Comparison of ENCODE assay signal across 1 cellular context in the genomic region with DNA sequence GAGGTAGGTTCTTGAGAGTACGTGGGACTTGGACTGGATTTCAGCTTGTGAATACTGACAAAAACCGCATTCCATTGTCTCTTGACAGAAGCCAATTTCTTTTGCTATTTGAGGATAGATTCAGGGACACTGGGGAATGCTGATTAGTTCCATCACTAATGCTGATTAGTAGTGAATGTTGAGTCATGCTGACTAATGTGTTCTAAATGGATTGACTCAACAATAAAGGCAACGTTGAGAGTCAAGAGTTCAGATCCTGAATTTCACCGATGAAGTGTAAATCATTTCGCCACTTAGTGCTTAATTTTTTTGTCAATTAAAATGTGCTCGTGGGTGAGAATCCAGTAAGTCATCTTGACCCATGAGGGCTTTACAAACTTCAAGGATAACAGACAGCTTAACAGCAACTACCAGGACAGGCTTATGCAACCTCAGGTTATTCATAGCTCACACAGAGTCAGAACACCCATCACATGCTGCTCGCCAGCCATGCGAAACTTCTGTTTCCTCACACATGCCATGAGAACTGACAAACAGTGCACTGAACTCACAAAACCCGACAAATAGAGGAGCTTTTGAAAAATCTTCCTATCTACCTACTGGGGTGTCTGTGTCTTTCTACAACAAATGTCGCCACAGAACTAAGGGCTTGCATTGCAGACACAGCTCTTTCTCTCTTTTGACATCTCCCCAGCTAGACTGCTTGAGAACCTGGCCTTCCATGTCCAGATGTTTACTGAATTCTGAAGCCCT.
TF ChIP-seq lines count a peak whose summit lies in the region.

No MANE protein-coding gene starts in this region.

TF ChIP-seq in GM12878, 131 proteins besides CTCF, POLR2A, EP300 and RAD21 (continued from another document and continues in another):
- peak; percentile 54; the same call in 1 of the 2 replicates for TF ChIP-seq JUND (IDR thresholded peaks at IDR 0.05; ENCODE audit: low read depth, low read length)
- no peak for TF ChIP-seq BRCA1 (IDR thresholded peaks at IDR 0.05; ENCODE audit: low read depth, low read length)
- no peak for TF ChIP-seq CHD2 (IDR thresholded peaks at IDR 0.05; ENCODE audit: borderline replicate concordance, low read depth, low read length)
- TF ChIP-seq FOXK2 (IDR thresholded peaks at IDR 0.05), result no peak
- TF ChIP-seq GABPA (IDR thresholded peaks at IDR 0.05; ENCODE audit: low read depth), result no peak
- TF ChIP-seq RBBP5 (conservative IDR thresholded peaks at IDR 0.05), result no peak
- TF ChIP-seq ATF7 (IDR thresholded peaks at IDR 0.05; ENCODE audit: low read depth), result peak; percentile 75
- peak; percentile 86 for TF ChIP-seq JUNB (IDR thresholded peaks at IDR 0.05)
- TF ChIP-seq, protein P1, sequence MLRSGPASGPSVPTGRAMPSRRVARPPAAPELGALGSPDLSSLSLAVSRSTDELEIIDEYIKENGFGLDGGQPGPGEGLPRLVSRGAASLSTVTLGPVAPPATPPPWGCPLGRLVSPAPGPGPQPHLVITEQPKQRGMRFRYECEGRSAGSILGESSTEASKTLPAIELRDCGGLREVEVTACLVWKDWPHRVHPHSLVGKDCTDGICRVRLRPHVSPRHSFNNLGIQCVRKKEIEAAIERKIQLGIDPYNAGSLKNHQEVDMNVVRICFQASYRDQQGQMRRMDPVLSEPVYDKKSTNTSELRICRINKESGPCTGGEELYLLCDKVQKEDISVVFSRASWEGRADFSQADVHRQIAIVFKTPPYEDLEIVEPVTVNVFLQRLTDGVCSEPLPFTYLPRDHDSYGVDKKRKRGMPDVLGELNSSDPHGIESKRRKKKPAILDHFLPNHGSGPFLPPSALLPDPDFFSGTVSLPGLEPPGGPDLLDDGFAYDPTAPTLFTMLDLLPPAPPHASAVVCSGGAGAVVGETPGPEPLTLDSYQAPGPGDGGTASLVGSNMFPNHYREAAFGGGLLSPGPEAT (IDR thresholded peaks at IDR 0.05; ENCODE audit: low read depth), result peak; percentile 72
- no peak for TF ChIP-seq KLF5 (IDR thresholded peaks at IDR 0.05; ENCODE audit: partially characterized antibody)
- TF ChIP-seq, protein P2, sequence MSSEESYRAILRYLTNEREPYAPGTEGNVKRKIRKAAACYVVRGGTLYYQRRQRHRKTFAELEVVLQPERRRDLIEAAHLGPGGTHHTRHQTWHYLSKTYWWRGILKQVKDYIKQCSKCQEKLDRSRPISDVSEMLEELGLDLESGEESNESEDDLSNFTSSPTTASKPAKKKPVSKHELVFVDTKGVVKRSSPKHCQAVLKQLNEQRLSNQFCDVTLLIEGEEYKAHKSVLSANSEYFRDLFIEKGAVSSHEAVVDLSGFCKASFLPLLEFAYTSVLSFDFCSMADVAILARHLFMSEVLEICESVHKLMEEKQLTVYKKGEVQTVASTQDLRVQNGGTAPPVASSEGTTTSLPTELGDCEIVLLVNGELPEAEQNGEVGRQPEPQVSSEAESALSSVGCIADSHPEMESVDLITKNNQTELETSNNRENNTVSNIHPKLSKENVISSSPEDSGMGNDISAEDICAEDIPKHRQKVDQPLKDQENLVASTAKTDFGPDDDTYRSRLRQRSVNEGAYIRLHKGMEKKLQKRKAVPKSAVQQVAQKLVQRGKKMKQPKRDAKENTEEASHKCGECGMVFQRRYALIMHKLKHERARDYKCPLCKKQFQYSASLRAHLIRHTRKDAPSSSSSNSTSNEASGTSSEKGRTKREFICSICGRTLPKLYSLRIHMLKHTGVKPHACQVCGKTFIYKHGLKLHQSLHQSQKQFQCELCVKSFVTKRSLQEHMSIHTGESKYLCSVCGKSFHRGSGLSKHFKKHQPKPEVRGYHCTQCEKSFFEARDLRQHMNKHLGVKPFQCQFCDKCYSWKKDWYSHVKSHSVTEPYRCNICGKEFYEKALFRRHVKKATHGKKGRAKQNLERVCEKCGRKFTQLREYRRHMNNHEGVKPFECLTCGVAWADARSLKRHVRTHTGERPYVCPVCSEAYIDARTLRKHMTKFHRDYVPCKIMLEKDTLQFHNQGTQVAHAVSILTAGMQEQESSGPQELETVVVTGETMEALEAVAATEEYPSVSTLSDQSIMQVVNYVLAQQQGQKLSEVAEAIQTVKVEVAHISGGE (CRISPR knock-in tag; IDR thresholded peaks at IDR 0.05), result no peak
- TF ChIP-seq FOXM1 (IDR thresholded peaks at IDR 0.05; ENCODE audit: low read depth, low read length), result peak; percentile 79
- no peak for TF ChIP-seq SUZ12 (IDR thresholded peaks at IDR 0.05; ENCODE audit: unreplicated experiment)
- 0 out of 2 replicates have a peak, but pooled peaks have one; percentile 42 for TF ChIP-seq ZNF24 (IDR thresholded peaks at IDR 0.05)
- no peak for TF ChIP-seq HDGF (IDR thresholded peaks at IDR 0.05)
- TF ChIP-seq, protein P3, sequence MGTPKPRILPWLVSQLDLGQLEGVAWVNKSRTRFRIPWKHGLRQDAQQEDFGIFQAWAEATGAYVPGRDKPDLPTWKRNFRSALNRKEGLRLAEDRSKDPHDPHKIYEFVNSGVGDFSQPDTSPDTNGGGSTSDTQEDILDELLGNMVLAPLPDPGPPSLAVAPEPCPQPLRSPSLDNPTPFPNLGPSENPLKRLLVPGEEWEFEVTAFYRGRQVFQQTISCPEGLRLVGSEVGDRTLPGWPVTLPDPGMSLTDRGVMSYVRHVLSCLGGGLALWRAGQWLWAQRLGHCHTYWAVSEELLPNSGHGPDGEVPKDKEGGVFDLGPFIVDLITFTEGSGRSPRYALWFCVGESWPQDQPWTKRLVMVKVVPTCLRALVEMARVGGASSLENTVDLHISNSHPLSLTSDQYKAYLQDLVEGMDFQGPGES (IDR thresholded peaks at IDR 0.05), result no peak
- no peak for TF ChIP-seq SMC3 (IDR thresholded peaks at IDR 0.05; ENCODE audit: borderline replicate concordance, low read length)
- TF ChIP-seq, protein P4, sequence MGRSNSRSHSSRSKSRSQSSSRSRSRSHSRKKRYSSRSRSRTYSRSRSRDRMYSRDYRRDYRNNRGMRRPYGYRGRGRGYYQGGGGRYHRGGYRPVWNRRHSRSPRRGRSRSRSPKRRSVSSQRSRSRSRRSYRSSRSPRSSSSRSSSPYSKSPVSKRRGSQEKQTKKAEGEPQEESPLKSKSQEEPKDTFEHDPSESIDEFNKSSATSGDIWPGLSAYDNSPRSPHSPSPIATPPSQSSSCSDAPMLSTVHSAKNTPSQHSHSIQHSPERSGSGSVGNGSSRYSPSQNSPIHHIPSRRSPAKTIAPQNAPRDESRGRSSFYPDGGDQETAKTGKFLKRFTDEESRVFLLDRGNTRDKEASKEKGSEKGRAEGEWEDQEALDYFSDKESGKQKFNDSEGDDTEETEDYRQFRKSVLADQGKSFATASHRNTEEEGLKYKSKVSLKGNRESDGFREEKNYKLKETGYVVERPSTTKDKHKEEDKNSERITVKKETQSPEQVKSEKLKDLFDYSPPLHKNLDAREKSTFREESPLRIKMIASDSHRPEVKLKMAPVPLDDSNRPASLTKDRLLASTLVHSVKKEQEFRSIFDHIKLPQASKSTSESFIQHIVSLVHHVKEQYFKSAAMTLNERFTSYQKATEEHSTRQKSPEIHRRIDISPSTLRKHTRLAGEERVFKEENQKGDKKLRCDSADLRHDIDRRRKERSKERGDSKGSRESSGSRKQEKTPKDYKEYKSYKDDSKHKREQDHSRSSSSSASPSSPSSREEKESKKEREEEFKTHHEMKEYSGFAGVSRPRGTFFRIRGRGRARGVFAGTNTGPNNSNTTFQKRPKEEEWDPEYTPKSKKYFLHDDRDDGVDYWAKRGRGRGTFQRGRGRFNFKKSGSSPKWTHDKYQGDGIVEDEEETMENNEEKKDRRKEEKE (IDR thresholded peaks at IDR 0.05), result no peak
- peak in 1 of 2 experiments; percentile 81; a peak in 2 of 4 replicates for TF ChIP-seq CEBPB (IDR thresholded peaks at IDR 0.05; ENCODE audit: borderline replicate concordance in 1 of 2, low read depth in 2 of 2, low read length in 2 of 2)
- TF ChIP-seq CREM (IDR thresholded peaks at IDR 0.05; ENCODE audit: low read depth), result peak; percentile 87
- TF ChIP-seq SMAD1 (IDR thresholded peaks at IDR 0.05; ENCODE audit: low read depth, partially characterized antibody), result no peak
- TF ChIP-seq MTA2 (IDR thresholded peaks at IDR 0.05; ENCODE audit: low read depth), result peak; percentile 76
- TF ChIP-seq, protein P5, sequence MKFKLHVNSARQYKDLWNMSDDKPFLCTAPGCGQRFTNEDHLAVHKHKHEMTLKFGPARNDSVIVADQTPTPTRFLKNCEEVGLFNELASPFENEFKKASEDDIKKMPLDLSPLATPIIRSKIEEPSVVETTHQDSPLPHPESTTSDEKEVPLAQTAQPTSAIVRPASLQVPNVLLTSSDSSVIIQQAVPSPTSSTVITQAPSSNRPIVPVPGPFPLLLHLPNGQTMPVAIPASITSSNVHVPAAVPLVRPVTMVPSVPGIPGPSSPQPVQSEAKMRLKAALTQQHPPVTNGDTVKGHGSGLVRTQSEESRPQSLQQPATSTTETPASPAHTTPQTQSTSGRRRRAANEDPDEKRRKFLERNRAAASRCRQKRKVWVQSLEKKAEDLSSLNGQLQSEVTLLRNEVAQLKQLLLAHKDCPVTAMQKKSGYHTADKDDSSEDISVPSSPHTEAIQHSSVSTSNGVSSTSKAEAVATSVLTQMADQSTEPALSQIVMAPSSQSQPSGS (IDR thresholded peaks at IDR 0.05; ENCODE audit: low read length), result peak; percentile 86; the same call in 1 of the 2 replicates
- TF ChIP-seq, protein P6, sequence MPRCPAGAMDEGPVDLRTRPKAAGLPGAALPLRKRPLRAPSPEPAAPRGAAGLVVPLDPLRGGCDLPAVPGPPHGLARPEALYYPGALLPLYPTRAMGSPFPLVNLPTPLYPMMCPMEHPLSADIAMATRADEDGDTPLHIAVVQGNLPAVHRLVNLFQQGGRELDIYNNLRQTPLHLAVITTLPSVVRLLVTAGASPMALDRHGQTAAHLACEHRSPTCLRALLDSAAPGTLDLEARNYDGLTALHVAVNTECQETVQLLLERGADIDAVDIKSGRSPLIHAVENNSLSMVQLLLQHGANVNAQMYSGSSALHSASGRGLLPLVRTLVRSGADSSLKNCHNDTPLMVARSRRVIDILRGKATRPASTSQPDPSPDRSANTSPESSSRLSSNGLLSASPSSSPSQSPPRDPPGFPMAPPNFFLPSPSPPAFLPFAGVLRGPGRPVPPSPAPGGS (IDR thresholded peaks at IDR 0.05; ENCODE audit: borderline replicate concordance, insufficient read depth, low read depth, low read length, poor library complexity, severe bottlenecking), result peak; percentile 86
- TF ChIP-seq CBX5 (IDR thresholded peaks at IDR 0.05; ENCODE audit: low read depth), result peak; percentile 91
- TF ChIP-seq PML (IDR thresholded peaks at IDR 0.05; ENCODE audit: low read length), result peak; percentile 67; the same call in 1 of the 2 replicates
- peak; percentile 86; the same call in 1 of the 3 replicates for TF ChIP-seq POU2F2 (IDR thresholded peaks at IDR 0.05; ENCODE audit: borderline replicate concordance, low read depth, low read length)
- no peak; the same call in 1 of the 2 replicates for TF ChIP-seq MTA3 (IDR thresholded peaks at IDR 0.05; ENCODE audit: borderline replicate concordance, low read length)
- TF ChIP-seq ESRRA (IDR thresholded peaks at IDR 0.05; ENCODE audit: low read length), result no peak
- no peak; the same call in 1 of the 2 replicates for TF ChIP-seq CREB1 (IDR thresholded peaks at IDR 0.05; ENCODE audit: low read depth)
- TF ChIP-seq NFIC (IDR thresholded peaks at IDR 0.05; ENCODE audit: low read depth, low read length), result peak; percentile 91
- TF ChIP-seq MEF2B (IDR thresholded peaks at IDR 0.05; ENCODE audit: partially characterized antibody, poor library complexity, severe bottlenecking), result peak; percentile 86
- TF ChIP-seq GATAD2B (conservative IDR thresholded peaks at IDR 0.05; ENCODE audit: low read depth), result no peak
- TF ChIP-seq, protein P7, sequence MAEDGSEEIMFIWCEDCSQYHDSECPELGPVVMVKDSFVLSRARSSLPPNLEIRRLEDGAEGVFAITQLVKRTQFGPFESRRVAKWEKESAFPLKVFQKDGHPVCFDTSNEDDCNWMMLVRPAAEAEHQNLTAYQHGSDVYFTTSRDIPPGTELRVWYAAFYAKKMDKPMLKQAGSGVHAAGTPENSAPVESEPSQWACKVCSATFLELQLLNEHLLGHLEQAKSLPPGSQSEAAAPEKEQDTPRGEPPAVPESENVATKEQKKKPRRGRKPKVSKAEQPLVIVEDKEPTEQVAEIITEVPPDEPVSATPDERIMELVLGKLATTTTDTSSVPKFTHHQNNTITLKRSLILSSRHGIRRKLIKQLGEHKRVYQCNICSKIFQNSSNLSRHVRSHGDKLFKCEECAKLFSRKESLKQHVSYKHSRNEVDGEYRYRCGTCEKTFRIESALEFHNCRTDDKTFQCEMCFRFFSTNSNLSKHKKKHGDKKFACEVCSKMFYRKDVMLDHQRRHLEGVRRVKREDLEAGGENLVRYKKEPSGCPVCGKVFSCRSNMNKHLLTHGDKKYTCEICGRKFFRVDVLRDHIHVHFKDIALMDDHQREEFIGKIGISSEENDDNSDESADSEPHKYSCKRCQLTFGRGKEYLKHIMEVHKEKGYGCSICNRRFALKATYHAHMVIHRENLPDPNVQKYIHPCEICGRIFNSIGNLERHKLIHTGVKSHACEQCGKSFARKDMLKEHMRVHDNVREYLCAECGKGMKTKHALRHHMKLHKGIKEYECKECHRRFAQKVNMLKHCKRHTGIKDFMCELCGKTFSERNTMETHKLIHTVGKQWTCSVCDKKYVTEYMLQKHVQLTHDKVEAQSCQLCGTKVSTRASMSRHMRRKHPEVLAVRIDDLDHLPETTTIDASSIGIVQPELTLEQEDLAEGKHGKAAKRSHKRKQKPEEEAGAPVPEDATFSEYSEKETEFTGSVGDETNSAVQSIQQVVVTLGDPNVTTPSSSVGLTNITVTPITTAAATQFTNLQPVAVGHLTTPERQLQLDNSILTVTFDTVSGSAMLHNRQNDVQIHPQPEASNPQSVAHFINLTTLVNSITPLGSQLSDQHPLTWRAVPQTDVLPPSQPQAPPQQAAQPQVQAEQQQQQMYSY (CRISPR knock-in tag; IDR thresholded peaks at IDR 0.05), result no peak
- TF ChIP-seq BCL11A (IDR thresholded peaks at IDR 0.05; ENCODE audit: low read depth, low read length), result peak; percentile 87
- TF ChIP-seq NBN (IDR thresholded peaks at IDR 0.05), result peak; percentile 65
- no peak for TF ChIP-seq SRF (IDR thresholded peaks at IDR 0.05; ENCODE audit: low read depth in 2 of 2, low read length in 2 of 2)
- TF ChIP-seq ZSCAN29 (IDR thresholded peaks at IDR 0.05), result no peak
- no peak for TF ChIP-seq ZNF384 (IDR thresholded peaks at IDR 0.05; ENCODE audit: borderline replicate concordance, low read depth, low read length)
- TF ChIP-seq, protein P8, sequence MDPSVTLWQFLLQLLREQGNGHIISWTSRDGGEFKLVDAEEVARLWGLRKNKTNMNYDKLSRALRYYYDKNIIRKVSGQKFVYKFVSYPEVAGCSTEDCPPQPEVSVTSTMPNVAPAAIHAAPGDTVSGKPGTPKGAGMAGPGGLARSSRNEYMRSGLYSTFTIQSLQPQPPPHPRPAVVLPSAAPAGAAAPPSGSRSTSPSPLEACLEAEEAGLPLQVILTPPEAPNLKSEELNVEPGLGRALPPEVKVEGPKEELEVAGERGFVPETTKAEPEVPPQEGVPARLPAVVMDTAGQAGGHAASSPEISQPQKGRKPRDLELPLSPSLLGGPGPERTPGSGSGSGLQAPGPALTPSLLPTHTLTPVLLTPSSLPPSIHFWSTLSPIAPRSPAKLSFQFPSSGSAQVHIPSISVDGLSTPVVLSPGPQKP (IDR thresholded peaks at IDR 0.05; ENCODE audit: low read depth, low read length), result no peak
